Comparison of ENCODE assay signal across 20 cellular contexts in genomic region chr9:135165003-135165711, GRCh38.
"Had no signal": no experiment of that assay in that cellular context is flagged by ENCODE, and none has a peak within 500 bp of the region (broad histone marks: within the 10 kb centered on the region; RNA-seq: fewer than 3 reads in every experiment).

No MANE protein-coding gene starts in this region.

- H3K36me3 Mint-ChIP-seq: naive B cell; stimulated activated naive B cell treated with anti-CD40 and anti-IgM and Interleukin-4, amounts not matched to agents 10 μg/mL and 1 μg/mL and 100 μg/mL, for 72 hours had no signal

- H3K9me3 Mint-ChIP-seq: effector memory CD8-positive, alpha-beta T cell; nephron; stimulated activated naive CD8-positive, alpha-beta T cell treated with anti-CD3 and anti-CD28 coated beads, Interleukin-15, amount 100 ng/mL, for 72 hours had no signal

- H3K4me3 ChIP-seq: esophagus squamous epithelium, gastroesophageal sphincter, lung, sigmoid colon, skin epidermis, thoracic aorta, transverse colon had no signal

- H3K9me3 ChIP-seq: esophagus squamous epithelium, gastroesophageal sphincter, neutrophil, sigmoid colon, thoracic aorta, transverse colon had no signal

- H3K27me3 ChIP-seq: neutrophil had no signal

- DNase-seq: effector memory CD8-positive, alpha-beta T cell; esophagus squamous epithelium; foreskin fibroblast; glutamatergic neuron; left cardiac atrium; left ventricle myocardium superior; mesenchymal stem cell; naive B cell; sigmoid colon; stimulated activated CD4-positive, alpha-beta T cell treated with anti-CD3 and anti-CD28 coated beads, Interleukin-2, amount 100 ng/mL, for 24 hours; stimulated activated CD4-positive, alpha-beta T cell treated with anti-CD3 and anti-CD28 coated beads, Interleukin-4, amount 100 ng/mL, for 4 hours; stimulated activated naive B cell treated with anti-CD40 and anti-IgM and Interleukin-4, amounts not matched to agents 10 μg/mL and 1 μg/mL and 100 μg/mL, for 72 hours; stimulated activated naive CD8-positive, alpha-beta T cell treated with anti-CD3 and anti-CD28 coated beads, Interleukin-15, amount 100 ng/mL, for 72 hours; transverse colon had no signal

- H3K36me3 ChIP-seq: esophagus squamous epithelium, gastroesophageal sphincter, neutrophil, sigmoid colon, thoracic aorta, transverse colon had no signal

- H3K4me1 Mint-ChIP-seq: naive B cell; nephron; stimulated activated naive B cell treated with anti-CD40 and anti-IgM and Interleukin-4, amounts not matched to agents 10 μg/mL and 1 μg/mL and 100 μg/mL, for 72 hours; stimulated activated naive CD8-positive, alpha-beta T cell treated with anti-CD3 and anti-CD28 coated beads, Interleukin-15, amount 100 ng/mL, for 72 hours had no signal

- H3K27ac Mint-ChIP-seq: effector memory CD8-positive, alpha-beta T cell; naive B cell; nephron; stimulated activated naive B cell treated with anti-CD40 and anti-IgM and Interleukin-4, amounts not matched to agents 10 μg/mL and 1 μg/mL and 100 μg/mL, for 72 hours had no signal

- H3K4me1 ChIP-seq: esophagus squamous epithelium, gastroesophageal sphincter, sigmoid colon, transverse colon had no signal

- ATAC-seq: effector memory CD8-positive, alpha-beta T cell; gastroesophageal sphincter; left cardiac atrium; left ventricle myocardium superior; stimulated activated naive B cell treated with anti-CD40 and anti-IgM and Interleukin-4, amounts not matched to agents 10 μg/mL and 1 μg/mL and 100 μg/mL, for 72 hours; stimulated activated naive CD8-positive, alpha-beta T cell treated with anti-CD3 and anti-CD28 coated beads, Interleukin-15, amount 100 ng/mL, for 72 hours had no signal

- H3K4me3 Mint-ChIP-seq: effector memory CD8-positive, alpha-beta T cell; naive B cell; nephron; stimulated activated naive B cell treated with anti-CD40 and anti-IgM and Interleukin-4, amounts not matched to agents 10 μg/mL and 1 μg/mL and 100 μg/mL, for 72 hours; stimulated activated naive CD8-positive, alpha-beta T cell treated with anti-CD3 and anti-CD28 coated beads, Interleukin-15, amount 100 ng/mL, for 72 hours had no signal

- H3K27ac ChIP-seq: esophagus squamous epithelium, gastroesophageal sphincter, neutrophil, sigmoid colon, skin epidermis, thoracic aorta, transverse colon had no signal
